1 cellular context compared by ENCODE assay signal in genomic region chr15:96342143-96342466, GRCh38.
A peak's percentile ranks its signal among the peaks of the same experiment; 100 is the strongest.
TF ChIP-seq lines count a peak whose summit lies in the region.

No MANE protein-coding gene starts in this region.

TF ChIP-seq in H1, 55 proteins besides CTCF, POLR2A, EP300 and RAD21 (continued from another document):
- TF ChIP-seq ATF3 (IDR thresholded peaks at IDR 0.05; ENCODE audit: insufficient read depth, low read depth, low read length): no peak
- TF ChIP-seq CBX8 (IDR thresholded peaks at IDR 0.05; ENCODE audit: borderline replicate concordance, low read depth, low read length): peak; percentile 66; the same call in 1 of the 2 replicates
- no peak for TF ChIP-seq USF2 (IDR thresholded peaks at IDR 0.05; ENCODE audit: low read length)
- no peak for TF ChIP-seq TCF12 (IDR thresholded peaks at IDR 0.05; ENCODE audit: low read depth, low read length)
- no peak for TF ChIP-seq MAFK (IDR thresholded peaks at IDR 0.05; ENCODE audit: low read depth, low read length)
- no peak for TF ChIP-seq POLR2AphosphoS5 (IDR thresholded peaks at IDR 0.05; ENCODE audit: low read depth, low read length)
- no peak for TF ChIP-seq MAX (IDR thresholded peaks at IDR 0.05)
- TF ChIP-seq TEAD4 (IDR thresholded peaks at IDR 0.05; ENCODE audit: low read depth, low read length): 0 out of 2 replicates have a peak, but pooled peaks have one; percentile 24
- no peak for TF ChIP-seq ZNF274 (IDR thresholded peaks at IDR 0.05; ENCODE audit: borderline replicate concordance, extremely low read depth, low read length)
- no peak for TF ChIP-seq SIX5 (IDR thresholded peaks at IDR 0.05; ENCODE audit: low read depth, low read length)
- TF ChIP-seq CTBP2 (IDR thresholded peaks at IDR 0.05; ENCODE audit: borderline replicate concordance, insufficient read depth, insufficient read length, low read length): no peak
- peak; percentile 24 for TF ChIP-seq RNF2 (IDR thresholded peaks at IDR 0.05; ENCODE audit: borderline replicate concordance, low read depth, low read length, missing control alignments, poor library complexity, severe bottlenecking)
- no peak for TF ChIP-seq SRF (IDR thresholded peaks at IDR 0.05; ENCODE audit: low read depth, low read length)
- no peak for TF ChIP-seq GTF2F1 (IDR thresholded peaks at IDR 0.05; ENCODE audit: borderline replicate concordance, low read depth, low read length)
- no peak for TF ChIP-seq SP4 (IDR thresholded peaks at IDR 0.05; ENCODE audit: low read length)
- TF ChIP-seq HDAC2 (IDR thresholded peaks at IDR 0.05; ENCODE audit: borderline replicate concordance in 1 of 2, low read depth in 2 of 2, low read length in 2 of 2): no peak
- no peak for TF ChIP-seq SUZ12 (IDR thresholded peaks at IDR 0.05; ENCODE audit: low read length)
- TF ChIP-seq EZH2 (IDR thresholded peaks at IDR 0.05; ENCODE audit: low read depth, low read length, severe bottlenecking): peak; percentile 17
- TF ChIP-seq TBP (IDR thresholded peaks at IDR 0.05; ENCODE audit: low read depth, low read length): no peak
- no peak for TF ChIP-seq BACH1 (IDR thresholded peaks at IDR 0.05; ENCODE audit: low read length)
- TF ChIP-seq SP1 (IDR thresholded peaks at IDR 0.05; ENCODE audit: low read depth, low read length): no peak
- TF ChIP-seq CHD1 (IDR thresholded peaks at IDR 0.05; ENCODE audit: low read depth, low read length): no peak
- no peak for TF ChIP-seq CHD2 (IDR thresholded peaks at IDR 0.05; ENCODE audit: low read length)
- no peak for TF ChIP-seq CBX5 (IDR thresholded peaks at IDR 0.05; ENCODE audit: low read depth, low read length)
- no peak for TF ChIP-seq CHD7 (IDR thresholded peaks at IDR 0.05; ENCODE audit: insufficient replicate concordance, low read length)
- TF ChIP-seq NANOG (IDR thresholded peaks at IDR 0.05; ENCODE audit: insufficient read depth, low read depth, low read length, poor library complexity, severe bottlenecking): no peak
- TF ChIP-seq NRF1 (IDR thresholded peaks at IDR 0.05; ENCODE audit: low read depth, low read length): no peak
- TF ChIP-seq JUN (IDR thresholded peaks at IDR 0.05; ENCODE audit: low read depth, low read length): no peak
